Comparison of ENCODE assay signal across 8 cellular contexts in the genomic region with DNA sequence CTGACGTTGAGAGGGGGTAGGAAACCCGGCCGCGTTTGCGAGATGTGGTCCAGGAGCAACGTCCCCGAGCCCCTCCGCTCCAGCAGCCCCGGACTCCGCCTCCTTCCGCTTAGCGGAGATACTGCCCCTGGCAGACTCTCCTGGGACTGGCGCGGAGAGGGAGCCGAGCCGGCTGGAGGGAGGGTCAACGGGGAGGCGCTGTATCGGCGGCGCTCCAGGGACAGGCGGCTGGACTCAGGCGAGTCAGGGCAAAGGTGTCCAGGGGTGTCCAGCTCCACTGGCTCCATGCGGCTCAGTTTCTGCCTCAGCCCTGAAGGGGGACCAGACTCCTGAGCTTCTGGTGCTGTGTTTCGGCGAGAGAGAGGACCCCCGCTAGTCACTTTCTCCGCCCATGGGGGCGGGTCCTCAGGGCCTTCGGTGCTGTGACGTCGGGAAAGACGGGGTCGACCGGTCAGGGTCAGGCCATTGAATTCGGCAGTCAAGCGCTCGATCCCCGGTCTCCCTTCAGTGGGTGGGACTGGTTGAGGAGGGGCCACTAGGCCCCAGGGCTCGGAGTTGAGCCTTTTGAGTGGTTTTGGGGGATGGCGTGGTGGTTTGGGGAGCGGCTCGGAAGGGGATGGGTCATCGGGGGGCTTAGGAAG. TPM values are rescaled to one million over a fixed set of nuclear protein-coding genes. Genes with fewer than 3 reads are reported as not detected.
DNase-seq lines count a peak whose midpoint lies in the region; ATAC-seq lines count a peak whose summit lies in the region.

No MANE protein-coding gene starts in this region.

- H3K4me1 ChIP-seq in skeletal muscle satellite cell (ENCODE audit: control insufficient read depth, insufficient read depth, low read length), result peaks cover 58% of the 10 kb centered on the region

- H3K36me3 ChIP-seq in skeletal muscle satellite cell (ENCODE audit: insufficient read depth, low read length), result no peaks in the 10 kb centered on the region

- H3K4me2 ChIP-seq in skeletal muscle satellite cell (ENCODE audit: low read length), result peak overlapping the region; percentile 86

- H3K27ac ChIP-seq in caudate nucleus (ENCODE audit: low read depth, low read length), result peak overlapping the region; percentile 92

- DNase-seq in DMS114 treated with DMSO at 0.1 percent for 48 hours (lab: John Stamatoyannopoulos, UW; ENCODE audit: unreplicated experiment) (peak; percentile 80), M059J (ENCODE audit: low read depth) (peak; percentile 59), T-helper 22 cell (ENCODE audit: low read depth) (peak; percentile 56), caudate nucleus (lab: John Stamatoyannopoulos, UW) (peak in 55 of 61 donors; percentile 10 to 88 (median 58)), iris pigment epithelial cell (ENCODE audit: low read depth) (peak; percentile 63)

- H3K9me3 ChIP-seq in skeletal muscle satellite cell (replicated peaks; ENCODE audit: low read length), result no peaks in the 10 kb centered on the region

- H3K27me3 ChIP-seq in skeletal muscle satellite cell (ENCODE audit: control insufficient read depth, insufficient read depth, low read length), result no peaks in the 10 kb centered on the region

- peak overlapping the region; percentile 81 for H3K4me3 ChIP-seq in skeletal muscle satellite cell (ENCODE audit: low read length)

- ATAC-seq in HG03175 (IDR thresholded peaks at IDR 0.05; ENCODE audit: unreplicated experiment) (no peak), HG02610 (IDR thresholded peaks at IDR 0.05; ENCODE audit: unreplicated experiment) (no peak)

- peak overlapping the region; percentile 69 for H3K9ac ChIP-seq in skeletal muscle satellite cell (ENCODE audit: low read depth, low read length)

RNA-seq across cellular contexts. Expression of gene LIX1L, which starts 2.8 kb away (rescaled TPM):
- 24.7 and 39.2 TPM in 2 replicates for total RNA-seq in M059J (2014; rRNA removed; shearing (Covaris generic))
- 22.6 and 23.2 TPM in 2 replicates for total RNA-seq in skeletal muscle satellite cell (2012; rRNA removed)

RNA-seq across cellular contexts. Expression of gene ANKRD34A, which starts 3.8 kb away (rescaled TPM):
- total RNA-seq in M059J (2014; rRNA removed; shearing (Covaris generic)), result 0.59 and 1.7 TPM in 2 replicates
- total RNA-seq in skeletal muscle satellite cell (2012; rRNA removed), result 0.87 and 1.3 TPM in 2 replicates

RNA-seq across cellular contexts. Expression of gene POLR3GL, which starts 3.9 kb away (rescaled TPM):
- total RNA-seq in M059J (2014; rRNA removed; shearing (Covaris generic)), result 23.1 and 28.9 TPM in 2 replicates
- 7.9 TPM in 2 replicates for total RNA-seq in skeletal muscle satellite cell (2012; rRNA removed)

RNA-seq across cellular contexts. Expression of gene RBM8A, which starts 33.3 kb away (rescaled TPM):
- total RNA-seq in M059J (2014; rRNA removed; shearing (Covaris generic)), result 305 and 317 TPM in 2 replicates
- total RNA-seq in skeletal muscle satellite cell (2012; rRNA removed), result 125 and 170 TPM in 2 replicates

RNA-seq across cellular contexts. Expression of gene TXNIP, which starts 35.8 kb away (rescaled TPM):
- total RNA-seq in M059J (2014; rRNA removed; shearing (Covaris generic)), result 651 and 749 TPM in 2 replicates
- 139 and 159 TPM in 2 replicates for total RNA-seq in skeletal muscle satellite cell (2012; rRNA removed)
